Comparison of ENCODE assay signal across 26 cellular contexts in genomic region chr9:69045821-69046220, GRCh38. TPM values are rescaled to one million over a fixed set of nuclear protein-coding genes. Genes with fewer than 3 reads are reported as not detected.
"Had no signal": no experiment of that assay in that cellular context is flagged by ENCODE, and none has a peak within 500 bp of the region (broad histone marks: within the 10 kb centered on the region; RNA-seq: fewer than 3 reads in every experiment).

No MANE protein-coding gene starts in this region.

- H3K27me3 Mint-ChIP-seq: naive thymus-derived CD4-positive, alpha-beta T cell; T-cell; type B pancreatic cell had no signal

- FAIRE-seq: kidney, pancreas had no signal

- H3K4me1 ChIP-seq: pancreas had no signal

- H3K36me3 Mint-ChIP-seq: activated naive CD4-positive, alpha-beta T cell treated with anti-CD3 and anti-CD28 coated beads, Interleukin-2, amount 50 U/mL, for 72 hours had no signal

- ATAC-seq: activated naive CD4-positive, alpha-beta T cell treated with anti-CD3 and anti-CD28 coated beads, Interleukin-2, amount 50 U/mL, for 72 hours; left lung; naive thymus-derived CD4-positive, alpha-beta T cell; pancreas; sciatic nerve; stimulated activated effector memory CD8-positive, alpha-beta T cell treated with anti-CD3 and anti-CD28 coated beads, Interleukin-12 subunit alpha, Interleukin-12 subunit beta, amount 100 ng/mL, for 72 hours; T-cell had no signal

- H3K4me3 ChIP-seq: dorsolateral prefrontal cortex, left lung, pancreas, smooth muscle cell, stomach had no signal

- H3K27me3 ChIP-seq: dorsolateral prefrontal cortex, left lung, pancreas, stomach had no signal

- H3K4me3 Mint-ChIP-seq: naive thymus-derived CD4-positive, alpha-beta T cell; stimulated activated effector memory CD8-positive, alpha-beta T cell treated with anti-CD3 and anti-CD28 coated beads, Interleukin-12 subunit alpha, Interleukin-12 subunit beta, amount 100 ng/mL, for 72 hours; T-cell; type B pancreatic cell had no signal

- H3K4me2 ChIP-seq: smooth muscle cell had no signal

- H3K9me3 Mint-ChIP-seq: activated naive CD4-positive, alpha-beta T cell treated with anti-CD3 and anti-CD28 coated beads, Interleukin-2, amount 50 U/mL, for 72 hours; naive thymus-derived CD4-positive, alpha-beta T cell; stimulated activated effector memory CD8-positive, alpha-beta T cell treated with anti-CD3 and anti-CD28 coated beads, Interleukin-12 subunit alpha, Interleukin-12 subunit beta, amount 100 ng/mL, for 72 hours; T-cell; type B pancreatic cell had no signal

- H3K27ac Mint-ChIP-seq: type B pancreatic cell had no signal

- H3K9me3 ChIP-seq: left lung, pancreas, stomach had no signal

- DNase-seq: activated CD4-positive, alpha-beta T cell treated with anti-CD3 and anti-CD28 coated beads for 48 hours; activated CD4-positive, CD25-positive, alpha-beta regulatory T cell; activated CD8-positive, alpha-beta memory T cell treated with anti-CD3 and anti-CD28 coated beads, Interleukin-2, amount 50 U/mL, for 4 hours; activated gamma-delta T cell treated with Interleukin-2 at 50 U/mL for 16 hours; activated T-cell treated with anti-CD3 and anti-CD28 coated beads, Interleukin-2, amount 50 U/mL, for 48 hours; amniotic stem cell; dorsolateral prefrontal cortex; erythroblast; foreskin melanocyte; glutamatergic neuron; hypothalamus; kidney; left lung; mesenchymal stem cell; naive thymus-derived CD4-positive, alpha-beta T cell; pancreas; stimulated activated CD4-positive, alpha-beta T cell treated with anti-CD3 and anti-CD28 coated beads, Interleukin-4, amount 100 ng/mL, for 1 hour; stomach; T-cell had no signal

RNA-seq across cellular contexts. Expression of gene PRKACG, which starts 31.9 kb away (rescaled TPM):
- total RNA-seq: activated naive CD4-positive, alpha-beta T cell treated with anti-CD3 and anti-CD28 coated beads, Interleukin-2, amount 50 U/mL, for 72 hours; dorsolateral prefrontal cortex; kidney; left lung; mucosa of gallbladder; naive thymus-derived CD4-positive, alpha-beta T cell; pancreas; sciatic nerve; smooth muscle cell; stomach; T-cell; temporal lobe had no signal
